ENCODE assay signal across 10 cellular contexts in the genomic region with DNA sequence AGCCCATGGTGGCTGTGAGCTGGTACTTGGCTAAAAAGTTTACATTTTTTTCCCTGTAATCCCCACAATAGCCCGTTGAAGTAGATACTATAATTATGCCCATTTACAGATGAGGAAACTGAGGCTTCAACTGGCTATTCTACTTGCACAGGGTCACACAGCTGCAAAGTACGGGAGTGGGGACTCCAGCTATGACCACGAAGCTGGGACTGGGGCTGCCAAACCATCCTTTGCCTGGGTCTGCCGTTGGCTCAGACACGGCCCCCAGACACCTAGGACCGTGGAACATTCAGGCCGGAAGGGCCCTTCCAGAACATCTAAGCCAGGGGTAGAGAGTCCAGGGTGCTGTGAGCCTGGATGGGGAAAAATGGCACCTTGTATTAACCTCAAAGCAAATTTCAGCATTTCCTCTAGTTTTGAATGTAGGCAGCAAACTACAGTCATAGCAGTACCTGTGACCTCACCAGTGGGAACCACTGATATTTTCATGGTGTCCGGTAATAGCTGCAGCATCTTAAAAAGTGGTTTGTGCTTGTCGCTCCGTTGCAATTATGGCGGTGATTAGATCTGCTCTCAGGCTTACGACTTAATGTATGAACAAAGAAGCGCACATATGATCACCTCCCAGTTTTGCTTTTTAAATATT. TPM values are rescaled to one million over a fixed set of nuclear protein-coding genes. Genes with fewer than 3 reads are reported as not detected.
DNase-seq lines count a peak whose midpoint lies in the region; ATAC-seq lines count a peak whose summit lies in the region.
"Had no signal": no experiment of that assay in that cellular context is flagged by ENCODE, and none has a peak within 500 bp of the region (broad histone marks: within the 10 kb centered on the region; RNA-seq: fewer than 3 reads in every experiment).

No MANE protein-coding gene starts in this region.

- intact Hi-C loops in activated naive CD4-positive, alpha-beta T cell treated with anti-CD3 and anti-CD28 coated beads for 36 hours (cut with micrococcal nuclease), result no loop called here

- no peak overlapping the region for H3K27ac ChIP-seq in SJCRH30

- peak; percentile 28 for DNase-seq in activated naive CD4-positive, alpha-beta T cell treated with anti-CD3 and anti-CD28 coated beads for 36 hours
- DNase-seq in activated naive CD4-positive, alpha-beta T cell treated with anti-CD3 and anti-CD28 coated beads, Interleukin-2, amount 10 ng/mL, durations not matched to agents 7 days and 5 days, result no peak
- peak; percentile 43 for DNase-seq in stimulated activated CD8-positive, alpha-beta memory T cell treated with anti-CD3 and anti-CD28 coated beads, Interleukin-4, amount 100 ng/mL, for 48 hours
- DNase-seq in SJCRH30, result no peak
- no peak for DNase-seq in effector CD4-positive, alpha-beta T cell
- no peak for DNase-seq in NCI-H1092 treated with DMSO at 0.1 percent for 48 hours (lab: John Stamatoyannopoulos, UW)
- DNase-seq: NCI-H1930, SIG-M5 had no signal

- no peak overlapping the region for H3K4me3 Mint-ChIP-seq in activated naive CD4-positive, alpha-beta T cell treated with anti-CD3 and anti-CD28 coated beads for 36 hours
- H3K4me3 Mint-ChIP-seq in activated naive CD4-positive, alpha-beta T cell treated with anti-CD3 and anti-CD28 coated beads, Interleukin-2, amount 10 ng/mL, durations not matched to agents 7 days and 5 days, result no peak overlapping the region

- no peaks in the 10 kb centered on the region for H3K36me3 Mint-ChIP-seq in activated naive CD4-positive, alpha-beta T cell treated with anti-CD3 and anti-CD28 coated beads for 36 hours (ENCODE audit: low read depth)
- H3K36me3 Mint-ChIP-seq in activated naive CD4-positive, alpha-beta T cell treated with anti-CD3 and anti-CD28 coated beads, Interleukin-2, amount 10 ng/mL, durations not matched to agents 7 days and 5 days, result no peaks in the 10 kb centered on the region

- H3K4me1 Mint-ChIP-seq in activated naive CD4-positive, alpha-beta T cell treated with anti-CD3 and anti-CD28 coated beads for 36 hours (ENCODE audit: low read depth), result no peaks in the 10 kb centered on the region
- H3K4me1 Mint-ChIP-seq in activated naive CD4-positive, alpha-beta T cell treated with anti-CD3 and anti-CD28 coated beads, Interleukin-2, amount 10 ng/mL, durations not matched to agents 7 days and 5 days, result no peaks in the 10 kb centered on the region

- H3K27me3 Mint-ChIP-seq in activated naive CD4-positive, alpha-beta T cell treated with anti-CD3 and anti-CD28 coated beads for 36 hours (ENCODE audit: low read depth), result peaks cover 38% of the 10 kb centered on the region
- peaks cover 73% of the 10 kb centered on the region for H3K27me3 Mint-ChIP-seq in activated naive CD4-positive, alpha-beta T cell treated with anti-CD3 and anti-CD28 coated beads, Interleukin-2, amount 10 ng/mL, durations not matched to agents 7 days and 5 days

- H3K9me3 ChIP-seq in SJCRH30 (replicated peaks), result no peaks in the 10 kb centered on the region

- ATAC-seq in GM21447 (IDR thresholded peaks at IDR 0.05; ENCODE audit: unreplicated experiment) (peak; percentile 79), HG03378 (IDR thresholded peaks at IDR 0.05; ENCODE audit: unreplicated experiment) (peak; percentile 71)

- no peaks in the 10 kb centered on the region for H3K27me3 ChIP-seq in SJCRH30

- no peak overlapping the region for H3K4me3 ChIP-seq in SJCRH30

- H3K36me3 ChIP-seq in SJCRH30, result no peaks in the 10 kb centered on the region

- no peak overlapping the region for H3K27ac Mint-ChIP-seq in activated naive CD4-positive, alpha-beta T cell treated with anti-CD3 and anti-CD28 coated beads for 36 hours
- H3K27ac Mint-ChIP-seq in activated naive CD4-positive, alpha-beta T cell treated with anti-CD3 and anti-CD28 coated beads, Interleukin-2, amount 10 ng/mL, durations not matched to agents 7 days and 5 days, result no peak overlapping the region

- CTCF ChIA-PET in activated naive CD4-positive, alpha-beta T cell treated with anti-CD3 and anti-CD28 coated beads for 36 hours (lab: Charles Lee), result no interaction called here
- CTCF ChIA-PET in activated naive CD4-positive, alpha-beta T cell treated with anti-CD3 and anti-CD28 coated beads, Interleukin-2, amount 10 ng/mL, durations not matched to agents 7 days and 5 days (lab: Charles Lee), result no interaction called here

- H3K9me3 Mint-ChIP-seq in activated naive CD4-positive, alpha-beta T cell treated with anti-CD3 and anti-CD28 coated beads for 36 hours, result no peaks in the 10 kb centered on the region
- no peaks in the 10 kb centered on the region for H3K9me3 Mint-ChIP-seq in activated naive CD4-positive, alpha-beta T cell treated with anti-CD3 and anti-CD28 coated beads, Interleukin-2, amount 10 ng/mL, durations not matched to agents 7 days and 5 days

- peaks cover 13% of the 10 kb centered on the region; the same call in 1 of the 2 replicates for H3K4me1 ChIP-seq in SJCRH30

RNA-seq across cellular contexts. Expression of a gene that starts 4.3 kb away (rescaled TPM):
- total RNA-seq in activated naive CD4-positive, alpha-beta T cell treated with anti-CD3 and anti-CD28 coated beads for 36 hours, result under 1 TPM; 0.20 to 0.43 TPM
- total RNA-seq in SJCRH30 (2014; rRNA removed; shearing (Covaris generic)), result 13.1 and 14.9 TPM in 2 replicates

RNA-seq across cellular contexts. Expression of a gene that starts 6.7 kb away (rescaled TPM):
- 10 to 100 TPM; 32.4 to 35.4 TPM for total RNA-seq in activated naive CD4-positive, alpha-beta T cell treated with anti-CD3 and anti-CD28 coated beads for 36 hours
- 41.6 and 47.9 TPM in 2 replicates for total RNA-seq in SJCRH30 (2014; rRNA removed; shearing (Covaris generic))

RNA-seq across cellular contexts. Expression of a gene that starts 31.8 kb away (rescaled TPM):
- 1 to 10 TPM; 6.8 TPM for total RNA-seq in activated naive CD4-positive, alpha-beta T cell treated with anti-CD3 and anti-CD28 coated beads for 36 hours
- 20.0 and 21.1 TPM in 2 replicates for total RNA-seq in SJCRH30 (2014; rRNA removed; shearing (Covaris generic))

RNA-seq across cellular contexts. Expression of a gene that starts 45.3 kb away (rescaled TPM):
- 1 to 10 TPM; 5.8 to 5.9 TPM for total RNA-seq in activated naive CD4-positive, alpha-beta T cell treated with anti-CD3 and anti-CD28 coated beads for 36 hours
- 0.08 TPM in 1 of 2 replicates, not detected in the other for total RNA-seq in SJCRH30 (2014; rRNA removed; shearing (Covaris generic))

Comparison
In these comparisons a context has a peak if more than half of its experiments do, and no peak if none do; other contexts are left out.
1. DNase-seq: peak in activated naive CD4-positive, alpha-beta T cell treated with anti-CD3 and anti-CD28 coated beads for 36 hours (single experiment) and stimulated activated CD8-positive, alpha-beta memory T cell treated with anti-CD3 and anti-CD28 coated beads, Interleukin-4, amount 100 ng/mL, for 48 hours (single experiment); none in activated naive CD4-positive, alpha-beta T cell treated with anti-CD3 and anti-CD28 coated beads, Interleukin-2, amount 10 ng/mL, durations not matched to agents 7 days and 5 days (single experiment), SJCRH30 (0 of 2), effector CD4-positive, alpha-beta T cell (single experiment) and NCI-H1092 treated with DMSO at 0.1 percent for 48 hours (single experiment).